Comparison of ENCODE assay signal across 18 cellular contexts in genomic region chr12:14249368-14249767, GRCh38.
DNase-seq lines count a peak whose midpoint lies in the region; ATAC-seq and TF ChIP-seq lines count a peak whose summit lies in the region.
"Had no signal": no experiment of that assay in that cellular context is flagged by ENCODE, and none has a peak within 500 bp of the region (broad histone marks: within the 10 kb centered on the region; RNA-seq: fewer than 3 reads in every experiment).

No MANE protein-coding gene starts in this region.

- WGBS in trophoblast cell (ENCODE audit: extremely low coverage, insufficient coverage, insufficient read length): no CpG with 5 or more reads among the region's 4 CpGs

- H3K27me3 ChIP-seq in GM23338 (ENCODE audit: insufficient read depth) (no peaks in the 10 kb centered on the region), trophoblast cell (ENCODE audit: insufficient read depth, low read length) (no peaks in the 10 kb centered on the region)
- H3K27me3 ChIP-seq: ovary had no signal

- ATAC-seq in GM23338 (peak; percentile 86), WTC11 (peak; percentile 79), HG03045 (IDR thresholded peaks at IDR 0.05; ENCODE audit: unreplicated experiment) (no peak), GM18517 (IDR thresholded peaks at IDR 0.05; ENCODE audit: unreplicated experiment) (no peak), left ventricle myocardium superior (no peak)
- ATAC-seq: stimulated activated naive B cell treated with anti-CD40 and anti-IgM and Interleukin-4, amounts not matched to agents 10 μg/mL and 1 μg/mL and 100 μg/mL, for 72 hours had no signal

- peaks cover 14% of the 10 kb centered on the region for H3K4me1 Mint-ChIP-seq in GM23338
- peaks cover 27% of the 10 kb centered on the region for H3K4me1 Mint-ChIP-seq in WTC11

- H3K4me1 ChIP-seq in GM23338 (ENCODE audit: insufficient read depth): peaks cover 11% of the 10 kb centered on the region
- peaks cover 0 to 2% of the 10 kb centered on the region in 2 experiments for H3K4me1 ChIP-seq in trophoblast cell (ENCODE audit: control insufficient read depth in 1 of 2, insufficient read depth in 2 of 2, low read length in 2 of 2)

- no peaks in the 10 kb centered on the region for H3F3A ChIP-seq in GM23338 (replicated peaks; ENCODE audit: low read depth)

- POLR2A ChIA-PET in WTC11 (lab: Charles Lee): interaction anchor here (0.6 to 1.1 kb wide), 5 partner anchors 11 to 637 kb away, joined by 3 to 4 read pairs (median 3); no protein-coding TSS in a partner anchor

- intact Hi-C loops in left ventricle myocardium superior (cut with micrococcal nuclease): no loop called here

- H3K14ac ChIP-seq in trophoblast cell (ENCODE audit: low read length): no peak overlapping the region

- H2BK120ac ChIP-seq in trophoblast cell (ENCODE audit: insufficient read depth, low read length, poor library complexity): peak overlapping the region; percentile 60

- H3K27ac Mint-ChIP-seq in GM23338: peak overlapping the region; percentile 92
- peak overlapping the region; percentile 96 for H3K27ac Mint-ChIP-seq in WTC11
- H3K27ac Mint-ChIP-seq: activated naive CD4-positive, alpha-beta T cell treated with anti-CD3 and anti-CD28 coated beads, Interleukin-2, amount 10 ng/mL, durations not matched to agents 7 days and 5 days; stimulated activated naive B cell treated with anti-CD40 and anti-IgM and Interleukin-4, amounts not matched to agents 10 μg/mL and 1 μg/mL and 100 μg/mL, for 72 hours had no signal

- H4K8ac ChIP-seq in trophoblast cell (ENCODE audit: low read depth, low read length): peak overlapping the region; percentile 28

- no peak overlapping the region for H4K91ac ChIP-seq in trophoblast cell (ENCODE audit: low read depth, low read length)

- peaks cover under 1% of the 10 kb centered on the region for H3K79me1 ChIP-seq in trophoblast cell (ENCODE audit: low read length)

- H3K36me3 Mint-ChIP-seq in GM23338 (ENCODE audit: low read depth) (peaks cover 2% of the 10 kb centered on the region; the same call in 2 of the 3 replicates), WTC11 (peaks cover under 1% of the 10 kb centered on the region; the same call in 1 of the 2 replicates)
- H3K36me3 Mint-ChIP-seq: activated naive CD4-positive, alpha-beta T cell treated with anti-CD3 and anti-CD28 coated beads, Interleukin-2, amount 10 ng/mL, durations not matched to agents 7 days and 5 days had no signal

- CTCF ChIA-PET in WTC11 (lab: Charles Lee): no interaction called here

- no peaks in the 10 kb centered on the region for H4K20me1 ChIP-seq in GM23338 (replicated peaks; ENCODE audit: insufficient read depth)

- no peak overlapping the region for H3K4me2 ChIP-seq in GM23338
- H3K4me2 ChIP-seq in trophoblast cell (ENCODE audit: low read length): no peak overlapping the region

- H3K4me3 ChIP-seq in GM23338 (no peak overlapping the region), trophoblast cell (ENCODE audit: low read depth, low read length) (no peak overlapping the region)
- H3K4me3 ChIP-seq: ovary had no signal

- DNase-seq in GM23338 (ENCODE audit: low spot score): peak; percentile 72
- no peak for DNase-seq in WTC11 (ENCODE audit: low spot score)
- peak; percentile 38 for DNase-seq in kidney tubule cell (ENCODE audit: low spot score)
- DNase-seq in trophoblast cell: no peak
- DNase-seq in NK-92 (lab: John Stamatoyannopoulos, UW; ENCODE audit: unreplicated experiment): no peak
- DNase-seq in left ventricle myocardium superior: no peak
- DNase-seq: activated CD4-positive, alpha-beta T cell treated with anti-CD3 and anti-CD28 coated beads for 48 hours; activated naive CD4-positive, alpha-beta T cell treated with anti-CD3 and anti-CD28 coated beads, Interleukin-2, amount 10 ng/mL, durations not matched to agents 7 days and 5 days; activated T-cell treated with anti-CD3 and anti-CD28 coated beads for 4 hours; effector memory CD4-positive, alpha-beta T cell; NCI-H1436 treated with DMSO at 0.1 percent for 48 hours; NCI-H2227 treated with DMSO at 0.1 percent for 48 hours; ovary; SHP77 treated with DMSO at 0.1 percent for 48 hours; stimulated activated naive B cell treated with anti-CD40 and anti-IgM and Interleukin-4, amounts not matched to agents 10 μg/mL and 1 μg/mL and 100 μg/mL, for 72 hours; T-helper 9 cell had no signal

- peak overlapping the region; percentile 71 for H2BK12ac ChIP-seq in trophoblast cell (ENCODE audit: low read length)

- H3K27ac ChIP-seq in GM23338 (ENCODE audit: low read depth) (peak overlapping the region; percentile 34; the same call in 1 of the 2 replicates), trophoblast cell (ENCODE audit: low read depth, low read length) (no peak overlapping the region)
- H3K27ac ChIP-seq: ovary had no signal

- TF ChIP-seq CTCF in GM23338 (conservative IDR thresholded peaks at IDR 0.05; ENCODE audit: low read depth in 2 of 2): no peak
- no peak for TF ChIP-seq CTCF in WTC11 (IDR thresholded peaks at IDR 0.05)

- H3K79me2 ChIP-seq in GM23338 (replicated peaks; ENCODE audit: insufficient read depth) (no peaks in the 10 kb centered on the region), trophoblast cell (ENCODE audit: control insufficient read depth, insufficient read depth, low read length, poor library complexity) (no peaks in the 10 kb centered on the region)

- H3K36me3 ChIP-seq in GM23338 (ENCODE audit: insufficient read depth): no peaks in the 10 kb centered on the region
- no peaks in the 10 kb centered on the region for H3K36me3 ChIP-seq in trophoblast cell (ENCODE audit: control insufficient read depth in 1 of 2, insufficient read depth in 2 of 2, low read length in 2 of 2)
- H3K36me3 ChIP-seq: ovary had no signal

- H3K27me3 Mint-ChIP-seq in GM23338 (ENCODE audit: insufficient read depth, low read depth, poor library complexity) (peaks cover 2% of the 10 kb centered on the region), WTC11 (ENCODE audit: low read depth) (no peaks in the 10 kb centered on the region)
- H3K27me3 Mint-ChIP-seq: activated naive CD4-positive, alpha-beta T cell treated with anti-CD3 and anti-CD28 coated beads, Interleukin-2, amount 10 ng/mL, durations not matched to agents 7 days and 5 days; stimulated activated naive B cell treated with anti-CD40 and anti-IgM and Interleukin-4, amounts not matched to agents 10 μg/mL and 1 μg/mL and 100 μg/mL, for 72 hours had no signal

- H3K9me3 Mint-ChIP-seq in GM23338 (peaks cover 2% of the 10 kb centered on the region; the same call in 1 of the 3 replicates), WTC11 (peaks cover 5% of the 10 kb centered on the region)

- H4K12ac ChIP-seq in trophoblast cell (ENCODE audit: low read depth, low read length): no peak overlapping the region

- no peak overlapping the region for H2BK5ac ChIP-seq in trophoblast cell (ENCODE audit: low read depth, low read length, poor library complexity)

- H2AK5ac ChIP-seq in trophoblast cell (ENCODE audit: low read length): no peak overlapping the region

- peaks cover 3% of the 10 kb centered on the region for H3K9me3 ChIP-seq in trophoblast cell (ENCODE audit: insufficient read depth, low read depth, low read length)
- H3K9me3 ChIP-seq: ovary had no signal

- H3K18ac ChIP-seq in trophoblast cell (ENCODE audit: low read length): no peak overlapping the region

- H3K4me3 Mint-ChIP-seq in GM23338: no peak overlapping the region
- no peak overlapping the region for H3K4me3 Mint-ChIP-seq in WTC11
- H3K4me3 Mint-ChIP-seq: activated naive CD4-positive, alpha-beta T cell treated with anti-CD3 and anti-CD28 coated beads, Interleukin-2, amount 10 ng/mL, durations not matched to agents 7 days and 5 days; stimulated activated naive B cell treated with anti-CD40 and anti-IgM and Interleukin-4, amounts not matched to agents 10 μg/mL and 1 μg/mL and 100 μg/mL, for 72 hours had no signal

- no peak overlapping the region for H3K23ac ChIP-seq in trophoblast cell (ENCODE audit: low read length)

- no peak overlapping the region for H3K9ac ChIP-seq in trophoblast cell (ENCODE audit: low read length)

- H2AFZ ChIP-seq in GM23338 (no peak overlapping the region), trophoblast cell (ENCODE audit: insufficient read depth, low read length, poor library complexity) (peak overlapping the region; percentile 63)

- no peaks in the 10 kb centered on the region for H3K9me2 ChIP-seq in GM23338 (ENCODE audit: insufficient read depth)

- no peak overlapping the region for H3K4ac ChIP-seq in trophoblast cell (ENCODE audit: low read depth, low read length)

TF ChIP-seq in GM23338, 12 proteins besides CTCF, POLR2A, EP300 and RAD21 (continues in another document):
- TF ChIP-seq NANOG (IDR thresholded peaks at IDR 0.05; ENCODE audit: borderline replicate concordance): 0 out of 2 replicates have a peak, but pooled peaks have one; percentile 39

TF ChIP-seq in WTC11, 78 proteins besides CTCF, POLR2A, EP300 and RAD21 (continues in another document):
- TF ChIP-seq MAX (CRISPR knock-in tag; IDR thresholded peaks at IDR 0.05) (no peak), ATF6 (CRISPR knock-in tag; IDR thresholded peaks at IDR 0.05) (no peak), ZNF416 (CRISPR knock-in tag; IDR thresholded peaks at IDR 0.05) (no peak), HMGA2 (CRISPR knock-in tag; IDR thresholded peaks at IDR 0.05) (no peak)

Comparison
In these comparisons a context has a peak if more than half of its experiments do, and no peak if none do; other contexts are left out.
1. ATAC-seq: peak in GM23338 (single experiment) and WTC11 (single experiment); none in HG03045 (single experiment), GM18517 (single experiment) and left ventricle myocardium superior (single experiment).
2. DNase-seq: peak in GM23338 (single experiment) and kidney tubule cell (single experiment); none in WTC11 (single experiment), trophoblast cell (0 of 2), NK-92 (single experiment) and left ventricle myocardium superior (single experiment).